ENCODE assay signal across 10 cellular contexts in the genomic region with DNA sequence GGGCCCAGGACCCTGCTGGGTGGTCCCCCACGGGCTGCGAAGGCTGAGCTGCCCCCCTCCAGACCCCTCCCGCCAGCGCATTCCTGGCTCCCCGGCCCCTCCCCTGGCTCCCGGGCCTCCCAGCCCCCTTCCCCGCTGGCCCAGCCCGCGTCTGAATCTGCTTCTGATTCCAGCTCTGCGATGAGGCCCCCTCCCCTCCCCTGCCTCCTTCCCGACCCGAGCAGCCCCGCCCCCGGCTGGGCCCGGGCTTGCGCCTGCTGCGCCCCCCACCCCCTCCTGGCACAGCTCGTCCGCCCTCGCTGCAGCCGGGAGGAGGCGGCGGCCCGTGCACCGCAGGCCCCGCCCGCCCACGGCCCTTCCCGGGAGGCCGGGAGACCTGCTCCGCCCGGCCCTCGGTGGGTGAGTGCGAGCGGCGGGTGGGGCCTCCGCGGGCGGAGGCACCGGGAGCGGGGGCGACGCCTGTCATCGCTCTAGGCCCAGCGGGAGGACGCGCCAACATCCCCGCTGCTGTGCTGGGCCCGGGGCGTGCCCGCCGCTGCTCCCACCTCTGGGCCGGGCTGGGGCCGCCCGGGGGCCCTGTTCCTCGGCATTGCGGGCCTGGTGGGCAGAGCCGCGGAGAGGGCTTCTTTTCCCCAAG. TPM values are rescaled to one million over a fixed set of nuclear protein-coding genes. Genes with fewer than 3 reads are reported as not detected.
DNase-seq lines count a peak whose midpoint lies in the region; ATAC-seq and TF ChIP-seq lines count a peak whose summit lies in the region.
"Had no signal": no experiment of that assay in that cellular context is flagged by ENCODE, and none has a peak within 500 bp of the region (broad histone marks: within the 10 kb centered on the region; RNA-seq: fewer than 3 reads in every experiment).

Gene NTN3, plus strand, starts transcription at position 282 of the 637 bp plus-strand sequence. CDS start 405 bp downstream, outside the sequence.

- H3K27me3 Mint-ChIP-seq in nephron progenitor cell (ENCODE audit: low read depth, poor library complexity), result peaks cover 5% of the 10 kb centered on the region

- H3K4me3 ChIP-seq in mammary epithelial cell (replicated peaks in 1 of 3; ENCODE audit: insufficient read depth in 1 of 3, low read depth in 2 of 3, low read length in 3 of 3), result no peak within 1 kb of the TSS
- H3K4me3 ChIP-seq in gastroesophageal sphincter, result peak within 1 kb of the TSS in 1 of 2 donors; percentile 43

- in situ Hi-C loops in mammary epithelial cell (cut with MboI; ENCODE audit: low sequenced_read_pairs in 2 of 2) (no loop called here), G401 (cut with HindIII; ENCODE audit: low sequenced_read_pairs) (no loop called here)

- no TSS peak for BruUV-seq in mammary epithelial cell (replicated peaks; lab: Mats Ljungman, UMichigan)

- peak within 1 kb of the TSS; percentile 50 for H3K4me3 Mint-ChIP-seq in nephron progenitor cell

- H3K27ac ChIP-seq in mammary epithelial cell (ENCODE audit: insufficient read depth, low read depth, low read length), result no peak within 1 kb of the TSS
- H3K27ac ChIP-seq in gastroesophageal sphincter, result peak within 1 kb of the TSS in 1 of 4 donors; percentile 29

- H3K27ac Mint-ChIP-seq in nephron progenitor cell, result no peak within 1 kb of the TSS
- H3K27ac Mint-ChIP-seq: activated naive CD8-positive, alpha-beta T cell had no signal

- ATAC-seq in gastroesophageal sphincter (no peak), GM21723 (IDR thresholded peaks at IDR 0.05; ENCODE audit: unreplicated experiment) (no peak)

- intact Hi-C loops in mammary epithelial cell (cut with micrococcal nuclease), result no loop called here

- no peaks in the 10 kb centered on the region for H3K36me3 Mint-ChIP-seq in nephron progenitor cell (ENCODE audit: low read depth)
- H3K36me3 Mint-ChIP-seq: activated naive CD8-positive, alpha-beta T cell had no signal

- TF ChIP-seq CTCF in mammary epithelial cell (conservative IDR thresholded peaks at IDR 0.05 in 1 of 2, IDR thresholded peaks at IDR 0.05 in 1 of 2; ENCODE audit: extremely low read depth in 1 of 2, insufficient read depth in 1 of 2, low read depth in 1 of 2, low read length in 2 of 2) (no peak), nephron progenitor cell (IDR thresholded peaks at IDR 0.05) (no peak), gastroesophageal sphincter (IDR thresholded peaks at IDR 0.05) (no peak)

- H3K27me3 ChIP-seq in mammary epithelial cell (ENCODE audit: insufficient read depth, low read length), result no peaks in the 10 kb centered on the region
- peaks cover 67% of the 10 kb centered on the region for H3K27me3 ChIP-seq in gastroesophageal sphincter

- H3K9me3 Mint-ChIP-seq in nephron progenitor cell, result no peaks in the 10 kb centered on the region

- no peak for TF ChIP-seq EP300 in gastroesophageal sphincter (IDR thresholded peaks at IDR 0.05)

- no peaks in the 10 kb centered on the region for H4K20me1 ChIP-seq in mammary epithelial cell (ENCODE audit: insufficient read depth, low read length)

- peak within 1 kb of the TSS; percentile 59 for H3K4me2 ChIP-seq in mammary epithelial cell (ENCODE audit: insufficient read depth, low read depth, low read length)

- H3K36me3 ChIP-seq in mammary epithelial cell (ENCODE audit: insufficient read depth, low read length), result no peaks in the 10 kb centered on the region
- H3K36me3 ChIP-seq in gastroesophageal sphincter, result no peaks in the 10 kb centered on the region

- no peak within 1 kb of the TSS for H2AFZ ChIP-seq in mammary epithelial cell (ENCODE audit: low read depth, low read length)

- H3K79me2 ChIP-seq in mammary epithelial cell (ENCODE audit: insufficient read depth, low read length), result peaks cover 10% of the 10 kb centered on the region

- H3K4me1 ChIP-seq in mammary epithelial cell (ENCODE audit: insufficient read depth, low read length), result peaks cover 47% of the 10 kb centered on the region
- H3K4me1 ChIP-seq in gastroesophageal sphincter, result peaks cover 0 to 78% (median 47%) of the 10 kb centered on the region in 3 donors

- peak; percentile 55 for DNase-seq in DMS79 (lab: John Stamatoyannopoulos, UW)
- peak; percentile 76 for DNase-seq in NCI-H1694 treated with DMSO at 0.1 percent for 48 hours (lab: John Stamatoyannopoulos, UW)
- DNase-seq in mammary epithelial cell, result no peak
- DNase-seq in nephron progenitor cell, result peak; percentile 83
- DNase-seq in LoVo (ENCODE audit: low spot score), result no peak
- no peak for DNase-seq in G401 (ENCODE audit: low spot score)

- 12% methylated on average over 8 of the region's 59 CpGs for WGBS in mammary epithelial cell (ENCODE audit: low coverage, missing lambda C conversion rate)
- WGBS in gastroesophageal sphincter (ENCODE audit: low coverage in 1 of 2), 2 donors, result no CpG with 5 or more reads among the region's 59 CpGs

- dilution Hi-C loops in mammary epithelial cell (cut with HindIII; ENCODE audit: low sequenced_read_pairs), result no loop called here

- H3K9ac ChIP-seq in mammary epithelial cell (ENCODE audit: insufficient read depth, low read length), result no peak within 1 kb of the TSS

- CTCF ChIA-PET in mammary epithelial cell (lab: Charles Lee; ENCODE audit: low non-redundant PET), result no interaction called here

- no peaks in the 10 kb centered on the region for H3K9me3 ChIP-seq in mammary epithelial cell (replicated peaks; ENCODE audit: insufficient read depth, low read length)
- H3K9me3 ChIP-seq in gastroesophageal sphincter, result no peaks in the 10 kb centered on the region

- peaks cover 36% of the 10 kb centered on the region for H3K4me1 Mint-ChIP-seq in nephron progenitor cell

- no peak for TF ChIP-seq POLR2A in gastroesophageal sphincter (IDR thresholded peaks at IDR 0.05)

RNA-seq across cellular contexts. Expression of gene NTN3, which starts in this region (rescaled TPM):
- under 1 TPM in 1 of 2 donors, not detected in 1; under 0.01 TPM for total RNA-seq in mammary epithelial cell
- polyA plus RNA-seq in mammary epithelial cell, result not detected
- not detected for polyA minus RNA-seq in mammary epithelial cell
- total RNA-seq in gastroesophageal sphincter, result not detected
- 2.0 and 4.4 TPM in 2 replicates for total RNA-seq in G401 (2014; rRNA removed; shearing (Covaris generic))
- total RNA-seq: pulmonary artery endothelial cell had no signal

Comparison
In these comparisons a context has a peak if more than half of its experiments do, and no peak if none do; other contexts are left out.
1. DNase-seq: peak in DMS79 (single experiment), NCI-H1694 treated with DMSO at 0.1 percent for 48 hours (single experiment) and nephron progenitor cell (single experiment); none in mammary epithelial cell (single experiment), LoVo (single experiment) and G401 (single experiment).